In genomic region chr2:134337617-134338016, GRCh38 we compare ENCODE assay signal across 19 cellular contexts.
"Had no signal": no experiment of that assay in that cellular context is flagged by ENCODE, and none has a peak within 500 bp of the region (broad histone marks: within the 10 kb centered on the region; RNA-seq: fewer than 3 reads in every experiment).

No MANE protein-coding gene starts in this region.

- DNase-seq: activated CD4-positive, alpha-beta T cell treated with anti-CD3 and anti-CD28 coated beads, Interleukin-2, amount 10 ng/mL, durations not matched to agents 7 days and 5 days; activated CD4-positive, CD25-positive, alpha-beta regulatory T cell; activated CD8-positive, alpha-beta memory T cell treated with anti-CD3 and anti-CD28 coated beads, Interleukin-2, amount 50 U/mL, for 4 hours; activated effector memory CD4-positive, alpha-beta T cell treated with Interleukin-2 at 50 U/mL for 16 hours; activated naive CD4-positive, alpha-beta T cell treated with anti-CD3 and anti-CD28 coated beads, Interleukin-2, amount 10 ng/mL, durations not matched to agents 7 days and 5 days; activated T-cell treated with anti-CD3 and anti-CD28 coated beads, Interleukin-2, amount 50 U/mL, for 4 hours; effector memory CD8-positive, alpha-beta T cell; esophagus squamous epithelium; left colon; lower lobe of right lung; small intestine; stimulated activated CD4-positive, alpha-beta T cell treated with anti-CD3 and anti-CD28 coated beads, Interleukin-15, amount 100 ng/mL, for 24 hours; stimulated activated CD4-positive, alpha-beta T cell treated with anti-CD3 and anti-CD28 coated beads, Interleukin-2, amount 100 ng/mL, for 48 hours; stomach; T-cell; testis had no signal

- H3K27me3 ChIP-seq: adrenal gland, esophagus squamous epithelium, stomach, testis had no signal

- H3K4me1 Mint-ChIP-seq: activated naive CD4-positive, alpha-beta T cell treated with anti-CD3 and anti-CD28 coated beads, Interleukin-2, amount 10 ng/mL, durations not matched to agents 7 days and 5 days had no signal

- H3K36me3 ChIP-seq: adrenal gland, prostate gland had no signal

- H3K27ac ChIP-seq: esophagus squamous epithelium, lower lobe of right lung, prostate gland, stomach, testis had no signal

- ATAC-seq: activated T-cell treated with anti-CD3 and anti-CD28 coated beads, Interleukin-2, amount 50 U/mL, for 4 hours; effector memory CD8-positive, alpha-beta T cell; left colon; T-cell had no signal

- H3K4me3 Mint-ChIP-seq: activated CD4-positive, alpha-beta T cell treated with anti-CD3 and anti-CD28 coated beads, Interleukin-2, amount 10 ng/mL, durations not matched to agents 7 days and 5 days; activated naive CD4-positive, alpha-beta T cell treated with anti-CD3 and anti-CD28 coated beads, Interleukin-2, amount 10 ng/mL, durations not matched to agents 7 days and 5 days; activated T-cell treated with anti-CD3 and anti-CD28 coated beads, Interleukin-2, amount 50 U/mL, for 4 hours; effector memory CD8-positive, alpha-beta T cell; T-cell; type B pancreatic cell had no signal

- H3K27me3 Mint-ChIP-seq: activated CD4-positive, alpha-beta T cell treated with anti-CD3 and anti-CD28 coated beads, Interleukin-2, amount 10 ng/mL, durations not matched to agents 7 days and 5 days; activated naive CD4-positive, alpha-beta T cell treated with anti-CD3 and anti-CD28 coated beads, Interleukin-2, amount 10 ng/mL, durations not matched to agents 7 days and 5 days; effector memory CD8-positive, alpha-beta T cell; T-cell; type B pancreatic cell had no signal

- H3K4me3 ChIP-seq: adrenal gland, esophagus squamous epithelium, lower lobe of right lung, prostate gland, stomach, testis had no signal

- H3K9me3 ChIP-seq: adrenal gland, esophagus squamous epithelium, lower lobe of right lung, prostate gland, stomach, testis had no signal

- H3K4me1 ChIP-seq: esophagus squamous epithelium, prostate gland had no signal

- H3K27ac Mint-ChIP-seq: activated CD4-positive, alpha-beta T cell treated with anti-CD3 and anti-CD28 coated beads, Interleukin-2, amount 10 ng/mL, durations not matched to agents 7 days and 5 days; activated naive CD4-positive, alpha-beta T cell treated with anti-CD3 and anti-CD28 coated beads, Interleukin-2, amount 10 ng/mL, durations not matched to agents 7 days and 5 days; effector memory CD8-positive, alpha-beta T cell; T-cell; type B pancreatic cell had no signal

- H3K9me3 Mint-ChIP-seq: activated CD4-positive, alpha-beta T cell treated with anti-CD3 and anti-CD28 coated beads, Interleukin-2, amount 10 ng/mL, durations not matched to agents 7 days and 5 days; activated naive CD4-positive, alpha-beta T cell treated with anti-CD3 and anti-CD28 coated beads, Interleukin-2, amount 10 ng/mL, durations not matched to agents 7 days and 5 days; activated T-cell treated with anti-CD3 and anti-CD28 coated beads, Interleukin-2, amount 50 U/mL, for 4 hours; effector memory CD8-positive, alpha-beta T cell; T-cell; type B pancreatic cell had no signal

- H3K36me3 Mint-ChIP-seq: type B pancreatic cell had no signal
